9 cellular contexts compared by ENCODE assay signal in the genomic region with DNA sequence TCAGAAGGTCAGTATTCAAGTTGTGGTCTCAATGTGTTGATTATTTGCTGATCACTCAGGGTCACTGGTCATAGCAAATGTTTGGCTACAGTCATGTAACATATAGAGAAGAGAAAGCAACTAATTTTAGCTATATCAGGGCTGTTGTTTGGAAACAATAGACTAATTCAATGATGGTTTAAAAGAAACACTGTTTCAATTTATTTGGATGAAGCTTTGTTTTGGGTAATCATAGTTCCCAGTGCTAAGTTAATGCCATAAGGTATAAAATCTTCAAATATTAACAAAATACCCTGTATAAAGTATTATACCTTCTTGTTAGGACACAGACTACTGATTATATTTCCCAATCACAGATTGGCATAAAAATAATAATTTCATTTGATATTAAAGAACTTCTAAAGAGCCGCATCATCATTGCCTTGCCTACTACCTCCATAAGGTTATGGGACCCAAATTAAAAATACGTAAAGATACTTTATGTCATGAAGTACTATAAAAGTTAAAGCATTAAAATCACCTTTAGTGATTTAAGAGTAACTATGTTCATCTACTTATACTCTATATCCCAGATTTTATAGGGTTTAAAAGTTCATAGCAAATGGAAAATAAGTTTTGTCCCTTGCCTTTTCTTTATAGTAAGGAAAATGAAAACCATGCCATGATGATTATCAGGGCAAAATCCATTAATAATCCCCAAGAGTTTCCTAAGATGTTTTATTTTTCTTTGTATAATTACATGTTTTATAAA. TPM values are rescaled to one million over a fixed set of nuclear protein-coding genes. Genes with fewer than 3 reads are reported as not detected.
DNase-seq lines count a peak whose midpoint lies in the region; ATAC-seq and TF ChIP-seq lines count a peak whose summit lies in the region.
"Had no signal": no experiment of that assay in that cellular context is flagged by ENCODE, and none has a peak within 500 bp of the region (broad histone marks: within the 10 kb centered on the region; RNA-seq: fewer than 3 reads in every experiment).

No MANE protein-coding gene starts in this region.

- peak overlapping the region; percentile 31 for H3K4me3 Mint-ChIP-seq in T-helper 1 cell treated with Interleukin-12 subunit alpha and Interleukin-12 subunit beta and Interleukin-4 antibody, amounts not matched to agents 30 μg/mL and 1 μg/mL, for 36 hours
- H3K4me3 Mint-ChIP-seq in stimulated activated effector memory CD8-positive, alpha-beta T cell treated with anti-CD3 and anti-CD28 coated beads, Interleukin-12 subunit alpha, Interleukin-12 subunit beta, amount 100 ng/mL, for 72 hours: peak overlapping the region; percentile 83
- H3K4me3 Mint-ChIP-seq in Caco-2 (ENCODE audit: unreplicated experiment): no peak overlapping the region

- POLR2A ChIA-PET in Caco-2 (lab: Charles Lee): no interaction called here

- intact Hi-C loops in Caco-2 (cut with micrococcal nuclease; ENCODE audit: unreplicated experiment): no loop called here
- intact Hi-C loops in uterus (cut with DNase I; ENCODE audit: low total_unique reads): no loop called here
- intact Hi-C loops in testis (cut with DNase I; ENCODE audit: low total_unique reads): no loop called here

- peak overlapping the region; percentile 97 for H3K27ac ChIP-seq in SU-DHL-6 (ENCODE audit: low read depth, low read length)
- peak overlapping the region; percentile 90 for H3K27ac ChIP-seq in fibroblast of lung (ENCODE audit: insufficient read depth, low read length)
- H3K27ac ChIP-seq in uterus: peak overlapping the region in 1 of 2 donors; percentile 48
- no peak overlapping the region for H3K27ac ChIP-seq in testis

- H4K20me1 ChIP-seq in SU-DHL-6 (ENCODE audit: low read depth, low read length) (peaks cover 49% of the 10 kb centered on the region), fibroblast of lung (ENCODE audit: control insufficient read depth, extremely low read depth, insufficient read depth, low read length) (no peaks in the 10 kb centered on the region)

- H3K4me1 ChIP-seq in fibroblast of lung (ENCODE audit: control insufficient read depth, extremely low read depth, insufficient read depth, low read length) (peaks cover 6% of the 10 kb centered on the region), Caco-2 (no peaks in the 10 kb centered on the region), uterus (peaks cover 0 to 5% of the 10 kb centered on the region in 2 donors), testis (peaks cover 31% of the 10 kb centered on the region)

- H3K9me3 Mint-ChIP-seq in T-helper 1 cell treated with Interleukin-12 subunit alpha and Interleukin-12 subunit beta and Interleukin-4 antibody, amounts not matched to agents 30 μg/mL and 1 μg/mL, for 36 hours: no peaks in the 10 kb centered on the region
- H3K9me3 Mint-ChIP-seq in stimulated activated effector memory CD8-positive, alpha-beta T cell treated with anti-CD3 and anti-CD28 coated beads, Interleukin-12 subunit alpha, Interleukin-12 subunit beta, amount 100 ng/mL, for 72 hours: no peaks in the 10 kb centered on the region
- no peaks in the 10 kb centered on the region for H3K9me3 Mint-ChIP-seq in Caco-2 (ENCODE audit: unreplicated experiment)
- H3K9me3 Mint-ChIP-seq: activated naive CD4-positive, alpha-beta T cell treated with anti-CD3 and anti-CD28 coated beads, Interleukin-2, amount 50 U/mL, for 72 hours had no signal

- TF ChIP-seq CTCF in SU-DHL-6 (IDR thresholded peaks at IDR 0.05; ENCODE audit: insufficient read depth, low read length, poor library complexity, severe bottlenecking) (no peak), fibroblast of lung (conservative IDR thresholded peaks at IDR 0.05 in 1 of 2, IDR thresholded peaks at IDR 0.05 in 1 of 2; ENCODE audit: low read depth in 1 of 2, low read length in 2 of 2) (no peak), Caco-2 (IDR thresholded peaks at IDR 0.05; ENCODE audit: insufficient read depth in 1 of 2, low read depth in 1 of 2, low read length in 1 of 2, severe bottlenecking in 1 of 2, unreplicated experiment in 1 of 2) (no peak), uterus (IDR thresholded peaks at IDR 0.05) (no peak), testis (IDR thresholded peaks at IDR 0.05) (no peak)

- CTCF ChIA-PET in Caco-2 (lab: Charles Lee): no interaction called here

- H3F3A ChIP-seq in SU-DHL-6 (ENCODE audit: insufficient read depth): peaks cover 13% of the 10 kb centered on the region

- H3K79me2 ChIP-seq in SU-DHL-6 (ENCODE audit: insufficient read depth, low read length): peaks cover 100% of the 10 kb centered on the region
- H3K79me2 ChIP-seq in fibroblast of lung (ENCODE audit: control insufficient read depth, insufficient read depth, low read length): peaks cover 100% of the 10 kb centered on the region

- H3K36me3 Mint-ChIP-seq in T-helper 1 cell treated with Interleukin-12 subunit alpha and Interleukin-12 subunit beta and Interleukin-4 antibody, amounts not matched to agents 30 μg/mL and 1 μg/mL, for 36 hours (ENCODE audit: low read depth): peaks cover 44% of the 10 kb centered on the region
- peaks cover 65% of the 10 kb centered on the region for H3K36me3 Mint-ChIP-seq in stimulated activated effector memory CD8-positive, alpha-beta T cell treated with anti-CD3 and anti-CD28 coated beads, Interleukin-12 subunit alpha, Interleukin-12 subunit beta, amount 100 ng/mL, for 72 hours
- H3K36me3 Mint-ChIP-seq in Caco-2 (ENCODE audit: insufficient read depth, unreplicated experiment): peaks cover 7% of the 10 kb centered on the region

- TF ChIP-seq POLR2A in uterus (IDR thresholded peaks at IDR 0.05) (no peak), testis (IDR thresholded peaks at IDR 0.05) (no peak)

- no peaks in the 10 kb centered on the region for H3K27me3 ChIP-seq in SU-DHL-6 (ENCODE audit: low read length)
- no peaks in the 10 kb centered on the region for H3K27me3 ChIP-seq in fibroblast of lung (ENCODE audit: control insufficient read depth, insufficient read depth, low read length)
- no peaks in the 10 kb centered on the region; the same call in 1 of the 2 replicates for H3K27me3 ChIP-seq in Caco-2 (replicated peaks; ENCODE audit: control insufficient read depth, insufficient read depth, low read length)
- H3K27me3 ChIP-seq in uterus: no peaks in the 10 kb centered on the region
- H3K27me3 ChIP-seq in testis: no peaks in the 10 kb centered on the region

- H2AFZ ChIP-seq in SU-DHL-6 (ENCODE audit: low read depth, low read length, severe bottlenecking) (no peak overlapping the region), fibroblast of lung (ENCODE audit: low read length) (no peak overlapping the region)

- H3K36me3 ChIP-seq in SU-DHL-6 (ENCODE audit: low read length): peaks cover 12% of the 10 kb centered on the region; the same call in 1 of the 2 replicates
- no peaks in the 10 kb centered on the region for H3K36me3 ChIP-seq in fibroblast of lung (ENCODE audit: control insufficient read depth, insufficient read depth, low read length)
- H3K36me3 ChIP-seq in Caco-2 (ENCODE audit: control insufficient read depth, insufficient read depth, low read length): no peaks in the 10 kb centered on the region
- H3K36me3 ChIP-seq in uterus: no peaks in the 10 kb centered on the region
- no peaks in the 10 kb centered on the region for H3K36me3 ChIP-seq in testis (ENCODE audit: low read depth, missing control alignments)

- H3K27me3 Mint-ChIP-seq in T-helper 1 cell treated with Interleukin-12 subunit alpha and Interleukin-12 subunit beta and Interleukin-4 antibody, amounts not matched to agents 30 μg/mL and 1 μg/mL, for 36 hours (ENCODE audit: low read depth): no peaks in the 10 kb centered on the region
- no peaks in the 10 kb centered on the region for H3K27me3 Mint-ChIP-seq in Caco-2 (ENCODE audit: insufficient read depth, unreplicated experiment)

- peak overlapping the region; percentile 85 for H3K4me2 ChIP-seq in SU-DHL-6 (ENCODE audit: low read depth, low read length, poor library complexity, severe bottlenecking)
- peak overlapping the region; percentile 85 for H3K4me2 ChIP-seq in fibroblast of lung (ENCODE audit: extremely low read depth, insufficient read depth, low read length)

- no peak overlapping the region for H3K27ac Mint-ChIP-seq in T-helper 1 cell treated with Interleukin-12 subunit alpha and Interleukin-12 subunit beta and Interleukin-4 antibody, amounts not matched to agents 30 μg/mL and 1 μg/mL, for 36 hours
- no peak overlapping the region for H3K27ac Mint-ChIP-seq in stimulated activated effector memory CD8-positive, alpha-beta T cell treated with anti-CD3 and anti-CD28 coated beads, Interleukin-12 subunit alpha, Interleukin-12 subunit beta, amount 100 ng/mL, for 72 hours
- no peak overlapping the region for H3K27ac Mint-ChIP-seq in Caco-2 (ENCODE audit: unreplicated experiment)

- no TSS peak for BruUV-seq in Caco-2 (replicated peaks; lab: Mats Ljungman, UMichigan)

- H3K9me3 ChIP-seq in SU-DHL-6 (ENCODE audit: insufficient read depth, low read length) (no peaks in the 10 kb centered on the region), fibroblast of lung (ENCODE audit: control insufficient read depth, insufficient read depth, low read depth, low read length) (no peaks in the 10 kb centered on the region), Caco-2 (no peaks in the 10 kb centered on the region), uterus (no peaks in the 10 kb centered on the region), testis (no peaks in the 10 kb centered on the region)

- H3K9ac ChIP-seq in SU-DHL-6 (ENCODE audit: low read length) (peak overlapping the region; percentile 88), fibroblast of lung (ENCODE audit: insufficient read depth, low read length) (peak overlapping the region; percentile 26)

- 85 to 94% methylated on average over 2 of the region's 2 CpGs for WGBS in testis, 2 donors

- H3K4me3 ChIP-seq in SU-DHL-6 (ENCODE audit: insufficient read depth, low read length, poor library complexity, severe bottlenecking): peak overlapping the region; percentile 65
- H3K4me3 ChIP-seq in fibroblast of lung (replicated peaks in 1 of 4; ENCODE audit: control extremely low read depth in 1 of 4, insufficient read depth in 1 of 4, low read depth in 3 of 4, low read length in 4 of 4): peak overlapping the region; percentile 82 to 100 (median 91)
- no peak overlapping the region for H3K4me3 ChIP-seq in Caco-2 (ENCODE audit: low read depth, low read length)
- peak overlapping the region in 1 of 2 donors; percentile 7 for H3K4me3 ChIP-seq in uterus
- no peak overlapping the region for H3K4me3 ChIP-seq in testis

- ATAC-seq in stimulated activated effector memory CD8-positive, alpha-beta T cell treated with anti-CD3 and anti-CD28 coated beads, Interleukin-12 subunit alpha, Interleukin-12 subunit beta, amount 100 ng/mL, for 72 hours: no peak
- ATAC-seq: activated naive CD4-positive, alpha-beta T cell treated with anti-CD3 and anti-CD28 coated beads, Interleukin-2, amount 50 U/mL, for 72 hours had no signal

- H3K9me2 ChIP-seq in SU-DHL-6 (replicated peaks; ENCODE audit: insufficient read depth, low read length): no peaks in the 10 kb centered on the region

- DNase-seq in T-helper 1 cell (no peak), fibroblast of lung (ENCODE audit: low read depth in 2 of 2) (no peak), Caco-2 (no peak), uterus (no peak), testis (no peak)
- no peak for DNase-seq in stimulated activated effector memory CD8-positive, alpha-beta T cell treated with anti-CD3 and anti-CD28 coated beads, Interleukin-12 subunit alpha, Interleukin-12 subunit beta, amount 100 ng/mL, for 72 hours (ENCODE audit: low spot score in 2 of 2)

- peaks cover 72% of the 10 kb centered on the region for H3K4me1 Mint-ChIP-seq in T-helper 1 cell treated with Interleukin-12 subunit alpha and Interleukin-12 subunit beta and Interleukin-4 antibody, amounts not matched to agents 30 μg/mL and 1 μg/mL, for 36 hours (ENCODE audit: low read depth)
- H3K4me1 Mint-ChIP-seq in stimulated activated effector memory CD8-positive, alpha-beta T cell treated with anti-CD3 and anti-CD28 coated beads, Interleukin-12 subunit alpha, Interleukin-12 subunit beta, amount 100 ng/mL, for 72 hours: peaks cover 55% of the 10 kb centered on the region
- H3K4me1 Mint-ChIP-seq in Caco-2 (ENCODE audit: low read depth, unreplicated experiment): peaks cover 13% of the 10 kb centered on the region

RNA-seq across cellular contexts. Expression of a gene that starts 6.0 kb away (rescaled TPM):
- total RNA-seq in fibroblast of lung: 101 and 126 TPM in 2 replicates
- polyA plus RNA-seq in fibroblast of lung: 59.4 and 85.3 TPM in 2 replicates
- polyA plus RNA-seq in fibroblast of lung (2012): 44.1 and 58.5 TPM in 2 replicates
- 30.0 and 37.2 TPM in 2 replicates for polyA minus RNA-seq in fibroblast of lung (ENCODE audit: low replicate concordance)
- 15.4 and 17.5 TPM in 2 replicates for total RNA-seq in Caco-2 (2022)
- total RNA-seq in uterus: 100 to 1,000 TPM in 1 of 4 donors, 10 to 100 TPM in 3; 55.1 to 134 (median 87.3) TPM
- 10 to 100 TPM; 34.3 to 37.7 TPM for total RNA-seq in testis
- polyA plus RNA-seq in testis (ENCODE audit: insufficient read depth, low read depth, low replicate concordance): 33.2 TPM

Comparison
In these comparisons a context has a peak if more than half of its experiments do, and no peak if none do; other contexts are left out.
1. H3K27ac ChIP-seq: peak in SU-DHL-6 (single experiment) and fibroblast of lung (single experiment); none in testis (0 of 2).
2. H3K4me3 ChIP-seq: peak in SU-DHL-6 (single experiment) and fibroblast of lung (4 of 4); none in Caco-2 (single experiment) and testis (0 of 2).